32 cellular contexts compared by ENCODE assay signal in genomic region chr5:5919411-5919810, GRCh38.
DNase-seq lines count a peak whose midpoint lies in the region; ATAC-seq, FAIRE-seq and TF ChIP-seq lines count a peak whose summit lies in the region.
"Had no signal": no experiment of that assay in that cellular context is flagged by ENCODE, and none has a peak within 500 bp of the region (broad histone marks: within the 10 kb centered on the region; RNA-seq: fewer than 3 reads in every experiment).

No MANE protein-coding gene starts in this region.

- WGBS in A549 (ENCODE audit: missing lambda C conversion rate): 18% methylated on average over 2 of the region's 2 CpGs

- intact Hi-C loops in PC-3 (cut with micrococcal nuclease): no loop called here

- H3K36me3 ChIP-seq in PC-3 (ENCODE audit: low read depth, low read length): no peaks in the 10 kb centered on the region
- no peaks in the 10 kb centered on the region for H3K36me3 ChIP-seq in RWPE2 (ENCODE audit: low read depth)
- H3K36me3 ChIP-seq: BE2C; BLaER1; BLaER1 treated with 17β-estradiol and CSF1 and Interleukin-3, amounts not matched to agents 10 nM and 100 nM had no signal

- H3K9me3 ChIP-seq in A549 (no peaks in the 10 kb centered on the region), PC-3 (ENCODE audit: low read length) (no peaks in the 10 kb centered on the region), RWPE2 (ENCODE audit: severe bottlenecking) (no peaks in the 10 kb centered on the region)
- H3K9me3 ChIP-seq: BE2C; BLaER1; BLaER1 treated with 17β-estradiol and CSF1 and Interleukin-3, amounts not matched to agents 10 nM and 100 nM; Caco-2 had no signal

- CTCF ChIA-PET in A549 (lab: Yijun Ruan, JAX) (no interaction called here), PC-3 (lab: Charles Lee) (no interaction called here)

- peaks cover 7% of the 10 kb centered on the region; the same call in 1 of the 3 replicates for H3K4me1 ChIP-seq in A549
- H3K4me1 ChIP-seq in PC-3 (ENCODE audit: insufficient read depth, low read length): peaks cover 16% of the 10 kb centered on the region
- no peaks in the 10 kb centered on the region for H3K4me1 ChIP-seq in RWPE2 (ENCODE audit: insufficient read depth, poor library complexity, severe bottlenecking)
- H3K4me1 ChIP-seq: BLaER1; BLaER1 treated with 17β-estradiol and CSF1 and Interleukin-3, amounts not matched to agents 10 nM and 100 nM; Caco-2 had no signal

- H3K79me2 ChIP-seq in PC-3 (ENCODE audit: low read length): no peaks in the 10 kb centered on the region

- TF ChIP-seq EP300 in A549 (IDR thresholded peaks at IDR 0.05): no peak

- H3K4me3 ChIP-seq in A549: no peak overlapping the region
- no peak overlapping the region for H3K4me3 ChIP-seq in PC-3 (ENCODE audit: low read length)
- no peak overlapping the region for H3K4me3 ChIP-seq in RWPE2 (ENCODE audit: severe bottlenecking)
- H3K4me3 ChIP-seq: BLaER1; BLaER1 treated with 17β-estradiol and CSF1 and Interleukin-3, amounts not matched to agents 10 nM and 100 nM had no signal

- no peak for DNase-seq in A549 (ENCODE audit: low read depth in 1 of 2, low spot score in 1 of 2)
- DNase-seq in PC-3: peak; percentile 93
- no peak for DNase-seq in RWPE2 (ENCODE audit: low spot score)
- DNase-seq in activated T-cell treated with anti-CD3 and anti-CD28 coated beads, Interleukin-2, amount 50 U/mL, for 1 hour: no peak
- DNase-seq: 8988T; ACHN; AML-193; BE2C; C1 segment of cervical spinal cord; Caco-2; Calu3; CD4-positive, alpha-beta memory T cell; CD4-positive, alpha-beta T cell; CD4-positive, CD25-positive, alpha-beta regulatory T cell; CD8-positive, alpha-beta memory T cell; CD8-positive, alpha-beta T cell; COR-L47; DMS 273 treated with DMSO at 0.1 percent for 48 hours; DMS153; DMS53; DMS79; DMS79 treated with DMSO at 0.1 percent for 48 hours; DND-41; EL had no signal

- H3K4me2 ChIP-seq in A549: peak overlapping the region; percentile 10; the same call in 1 of the 3 replicates
- peak overlapping the region; percentile 39 for H3K4me2 ChIP-seq in PC-3 (ENCODE audit: low read length)
- H3K4me2 ChIP-seq: BLaER1; BLaER1 treated with 17β-estradiol and CSF1 and Interleukin-3, amounts not matched to agents 10 nM and 100 nM had no signal

- H3K27me3 ChIP-seq in PC-3 (ENCODE audit: low read length): no peaks in the 10 kb centered on the region
- H3K27me3 ChIP-seq in RWPE2 (ENCODE audit: insufficient read depth, poor library complexity, severe bottlenecking): no peaks in the 10 kb centered on the region
- H3K27me3 ChIP-seq: BE2C; BLaER1; BLaER1 treated with 17β-estradiol and CSF1 and Interleukin-3, amounts not matched to agents 10 nM and 100 nM had no signal

- H4K20me1 ChIP-seq in PC-3 (ENCODE audit: low read length): no peaks in the 10 kb centered on the region
- H4K20me1 ChIP-seq: BLaER1; BLaER1 treated with 17β-estradiol and CSF1 and Interleukin-3, amounts not matched to agents 10 nM and 100 nM had no signal

- no peak for TF ChIP-seq RAD21 in A549 (conservative IDR thresholded peaks at IDR 0.05 in 1 of 2, IDR thresholded peaks at IDR 0.05 in 1 of 2)

- H2AFZ ChIP-seq in PC-3 (ENCODE audit: low read length): peak overlapping the region; percentile 17; the same call in 1 of the 2 replicates

- TF ChIP-seq CTCF in A549 (IDR thresholded peaks at IDR 0.05) (no peak), PC-3 (conservative IDR thresholded peaks at IDR 0.05; ENCODE audit: low read depth, low read length) (no peak), RWPE2 (IDR thresholded peaks at IDR 0.05; ENCODE audit: poor library complexity, severe bottlenecking) (no peak)

- ATAC-seq in A549 (no peak), PC-3 (no peak), RWPE2 (ENCODE audit: low read depth) (peak; percentile 19; the same call in 2 of the 3 replicates), GM18511 (IDR thresholded peaks at IDR 0.05; ENCODE audit: unreplicated experiment) (no peak), GM21447 (IDR thresholded peaks at IDR 0.05; ENCODE audit: unreplicated experiment) (no peak)
- ATAC-seq: CD8-positive, alpha-beta T cell had no signal

- BruUV-seq in PC-3 (replicated peaks; lab: Mats Ljungman, UMichigan): no TSS peak

- H3K27ac ChIP-seq in A549 (0 out of 6 replicates have a peak overlapping the region, but pooled peaks of 1 of the 2 experiments have one; percentile 37), PC-3 (ENCODE audit: low read length) (no peak overlapping the region), RWPE2 (ENCODE audit: poor library complexity, severe bottlenecking) (no peak overlapping the region)
- H3K27ac ChIP-seq: 22Rv1; BLaER1; BLaER1 treated with 17β-estradiol and CSF1 and Interleukin-3, amounts not matched to agents 10 nM and 100 nM; C4-2B had no signal

- FAIRE-seq in A549 (lab: Jason Lieb, UNC): no peak
- FAIRE-seq: A204.1, D721Med had no signal

- TF ChIP-seq POLR2A in A549 (IDR thresholded peaks at IDR 0.05; ENCODE audit: low read length): no peak

- POLR2A ChIA-PET in A549 (lab: Yijun Ruan, JAX) (no interaction called here), PC-3 (lab: Charles Lee; ENCODE audit: unreplicated experiment) (no interaction called here)

- H3F3A ChIP-seq in PC-3 (ENCODE audit: low read length, unreplicated experiment): no peaks in the 10 kb centered on the region

- no peak overlapping the region for H3K9ac ChIP-seq in PC-3 (ENCODE audit: low read length)
- H3K9ac ChIP-seq: BLaER1; BLaER1 treated with 17β-estradiol and CSF1 and Interleukin-3, amounts not matched to agents 10 nM and 100 nM had no signal

- no peaks in the 10 kb centered on the region for H3K9me2 ChIP-seq in PC-3 (replicated peaks; ENCODE audit: low read length)

TF ChIP-seq in A549, 52 proteins besides CTCF, POLR2A, EP300 and RAD21:
- TF ChIP-seq CBX8 (IDR thresholded peaks at IDR 0.05): no peak
- TF ChIP-seq, protein P1, sequence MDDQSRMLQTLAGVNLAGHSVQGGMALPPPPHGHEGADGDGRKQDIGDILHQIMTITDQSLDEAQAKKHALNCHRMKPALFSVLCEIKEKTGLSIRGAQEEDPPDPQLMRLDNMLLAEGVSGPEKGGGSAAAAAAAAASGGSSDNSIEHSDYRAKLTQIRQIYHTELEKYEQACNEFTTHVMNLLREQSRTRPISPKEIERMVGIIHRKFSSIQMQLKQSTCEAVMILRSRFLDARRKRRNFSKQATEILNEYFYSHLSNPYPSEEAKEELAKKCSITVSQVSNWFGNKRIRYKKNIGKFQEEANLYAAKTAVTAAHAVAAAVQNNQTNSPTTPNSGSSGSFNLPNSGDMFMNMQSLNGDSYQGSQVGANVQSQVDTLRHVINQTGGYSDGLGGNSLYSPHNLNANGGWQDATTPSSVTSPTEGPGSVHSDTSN (IDR thresholded peaks at IDR 0.05): no peak
- TF ChIP-seq TFCP2L1 (CRISPR knock-in tag; IDR thresholded peaks at IDR 0.05): no peak
- no peak for TF ChIP-seq RNF2 (IDR thresholded peaks at IDR 0.05; ENCODE audit: borderline replicate concordance, low read depth)
- TF ChIP-seq BCL3 (IDR thresholded peaks at IDR 0.05): no peak
- no peak for TF ChIP-seq ZFP36 (IDR thresholded peaks at IDR 0.05; ENCODE audit: borderline replicate concordance, partially characterized antibody)
- TF ChIP-seq MYC (IDR thresholded peaks at IDR 0.05; ENCODE audit: borderline replicate concordance, low read length): no peak
